Comparison of ENCODE assay signal across 20 cellular contexts in the genomic region with DNA sequence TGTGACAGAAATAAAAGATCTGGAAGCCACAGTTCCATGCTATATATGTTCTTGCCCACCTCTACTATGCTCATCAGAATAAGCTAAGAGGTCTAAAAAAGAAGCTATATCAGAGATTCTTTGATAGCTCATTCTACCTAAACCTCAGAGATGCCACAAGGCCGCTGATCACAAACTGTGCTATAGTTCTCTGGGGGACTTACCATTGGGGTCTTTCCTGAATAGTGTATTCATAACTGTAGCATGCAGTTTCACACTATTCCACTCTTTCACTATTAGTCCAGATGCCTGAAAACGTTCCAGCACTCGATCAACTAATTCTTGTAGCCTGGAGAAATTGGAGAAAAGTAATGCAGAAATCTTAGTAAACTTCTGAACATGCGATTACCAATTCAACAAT. TPM values are rescaled to one million over a fixed set of nuclear protein-coding genes. Genes with fewer than 3 reads are reported as not detected.
DNase-seq lines count a peak whose midpoint lies in the region; ATAC-seq and TF ChIP-seq lines count a peak whose summit lies in the region.
"Had no signal": no experiment of that assay in that cellular context is flagged by ENCODE, and none has a peak within 500 bp of the region (broad histone marks: within the 10 kb centered on the region; RNA-seq: fewer than 3 reads in every experiment).

No MANE protein-coding gene starts in this region.

- H3K27me3 Mint-ChIP-seq in CD8-positive, alpha-beta T cell (ENCODE audit: low read depth), result no peaks in the 10 kb centered on the region
- H3K27me3 Mint-ChIP-seq: activated CD4-positive, alpha-beta memory T cell treated with anti-CD3 and anti-CD28 coated beads, Interleukin-2, amount 10 ng/mL, durations not matched to agents 7 days and 5 days; effector memory CD8-positive, alpha-beta T cell; natural killer cell treated with Interleukin-12 subunit alpha and Interleukin-12 subunit beta and Interleukin-15 and Interleukin-18, amount 100 ng/mL, for 72 hours had no signal

- DNase-seq in CD8-positive, alpha-beta T cell, result no peak
- DNase-seq in dorsolateral prefrontal cortex (no peak), hippocampal formation (lab: John Stamatoyannopoulos, UW) (no peak), COLO829 (ENCODE audit: low spot score) (no peak), DMS114 treated with DMSO at 0.1 percent for 48 hours (lab: John Stamatoyannopoulos, UW; ENCODE audit: unreplicated experiment) (no peak)
- DNase-seq: activated CD4-positive, alpha-beta memory T cell treated with anti-CD3 and anti-CD28 coated beads, Interleukin-2, amount 10 ng/mL, durations not matched to agents 7 days and 5 days; activated CD4-positive, CD25-positive, alpha-beta regulatory T cell treated with anti-CD3 and anti-CD28 coated beads, Interleukin-2, amount 50 U/mL, for 72 hours; activated naive CD4-positive, alpha-beta T cell; colonic mucosa; DMS 273 treated with DMSO at 0.1 percent for 48 hours; effector memory CD8-positive, alpha-beta T cell; NCI-H146; NK-92 treated with Interleukin-12 subunit alpha and Interleukin-12 subunit beta, amount 100 ng/mL, for 24 hours; SHP77 treated with DMSO at 0.1 percent for 48 hours had no signal

- POLR2A ChIA-PET in CD8-positive, alpha-beta T cell (lab: Charles Lee), result interaction anchor here (0.9 to 1.3 kb wide), 4 partner anchors 40 to 204 kb away, joined by 3 to 4 read pairs (median 4); no protein-coding TSS in a partner anchor

- no peak overlapping the region for H3K4me3 ChIP-seq in CD8-positive, alpha-beta T cell (ENCODE audit: low read depth, low read length)
- peak overlapping the region in 1 of 59 donors; percentile 28 for H3K4me3 ChIP-seq in dorsolateral prefrontal cortex
- H3K4me3 ChIP-seq: colonic mucosa, K562 had no signal

- no peaks in the 10 kb centered on the region for H3K9me3 Mint-ChIP-seq in CD8-positive, alpha-beta T cell
- H3K9me3 Mint-ChIP-seq: effector memory CD8-positive, alpha-beta T cell; natural killer cell treated with Interleukin-12 subunit alpha and Interleukin-12 subunit beta and Interleukin-15 and Interleukin-18, amount 100 ng/mL, for 72 hours had no signal

- H3K4me3 Mint-ChIP-seq in CD8-positive, alpha-beta T cell, result no peak overlapping the region
- H3K4me3 Mint-ChIP-seq: activated CD4-positive, alpha-beta memory T cell treated with anti-CD3 and anti-CD28 coated beads, Interleukin-2, amount 10 ng/mL, durations not matched to agents 7 days and 5 days; effector memory CD8-positive, alpha-beta T cell; natural killer cell treated with Interleukin-12 subunit alpha and Interleukin-12 subunit beta and Interleukin-15 and Interleukin-18, amount 100 ng/mL, for 72 hours had no signal

- H3K4me1 ChIP-seq in CD8-positive, alpha-beta T cell (ENCODE audit: insufficient read depth, low read length), result peaks cover 41% of the 10 kb centered on the region
- H3K4me1 ChIP-seq: colonic mucosa had no signal

- H3K27ac ChIP-seq in CD8-positive, alpha-beta T cell (ENCODE audit: low read depth, low read length), result no peak overlapping the region
- peak overlapping the region in 45 of 59 donors; percentile 2 to 79 (median 47) for H3K27ac ChIP-seq in dorsolateral prefrontal cortex
- H3K27ac ChIP-seq: colonic mucosa had no signal

- no peak for TF ChIP-seq CTCF in CD8-positive, alpha-beta T cell (IDR thresholded peaks at IDR 0.05)
- TF ChIP-seq CTCF in dorsolateral prefrontal cortex (IDR thresholded peaks at IDR 0.05 in 54 of 56, conservative IDR thresholded peaks at IDR 0.05 in 2 of 56; ENCODE audit: low read depth in 1 of 56, partially characterized antibody in 56 of 56), result no peak

- no peak for ATAC-seq in CD8-positive, alpha-beta T cell
- ATAC-seq in GM18870 (IDR thresholded peaks at IDR 0.05; ENCODE audit: unreplicated experiment) (peak; percentile 21), HG02981 (IDR thresholded peaks at IDR 0.05; ENCODE audit: unreplicated experiment) (peak; percentile 24), GM21381 (IDR thresholded peaks at IDR 0.05; ENCODE audit: unreplicated experiment) (no peak)

- H3K36me3 ChIP-seq in CD8-positive, alpha-beta T cell (ENCODE audit: insufficient read depth, low read length), result no peaks in the 10 kb centered on the region
- H3K36me3 ChIP-seq: colonic mucosa had no signal

- no peaks in the 10 kb centered on the region for H3K27me3 ChIP-seq in CD8-positive, alpha-beta T cell (ENCODE audit: insufficient read depth, low read length)
- no peaks in the 10 kb centered on the region for H3K27me3 ChIP-seq in dorsolateral prefrontal cortex
- H3K27me3 ChIP-seq: colonic mucosa had no signal

- peak overlapping the region; percentile 30 for H3K27ac Mint-ChIP-seq in CD8-positive, alpha-beta T cell
- H3K27ac Mint-ChIP-seq: activated CD4-positive, alpha-beta memory T cell treated with anti-CD3 and anti-CD28 coated beads, Interleukin-2, amount 10 ng/mL, durations not matched to agents 7 days and 5 days had no signal

- H3K4me1 Mint-ChIP-seq in CD8-positive, alpha-beta T cell (ENCODE audit: low read depth), result peaks cover 41% of the 10 kb centered on the region

- H3K9me3 ChIP-seq in CD8-positive, alpha-beta T cell (ENCODE audit: low read length), result no peaks in the 10 kb centered on the region
- H3K9me3 ChIP-seq: colonic mucosa had no signal

- CTCF ChIA-PET in CD8-positive, alpha-beta T cell (lab: Charles Lee), result interaction anchor here (0.6 to 10.1 kb wide), 20 partner anchors 24 to 210 kb away, joined by 3 to 84 read pairs (median 4); a partner anchor contains a TSS

- peaks cover 32% of the 10 kb centered on the region for H3K36me3 Mint-ChIP-seq in CD8-positive, alpha-beta T cell

- intact Hi-C loops in CD8-positive, alpha-beta T cell (cut with DNase I, micrococcal nuclease), result loop anchor here (1.0 to 10.0 kb wide), 4 partner anchors 48 to 207 kb away; a partner anchor contains a TSS
- intact Hi-C loops in dorsolateral prefrontal cortex (cut with DNase I), result loop anchor here (2.0 to 10.0 kb wide), 4 partner anchors 82 to 204 kb away; a partner anchor contains a TSS

RNA-seq across cellular contexts. Expression of a gene that starts 44.5 kb away (rescaled TPM):
- 100 to 1,000 TPM; 909 to 922 TPM for total RNA-seq in CD8-positive, alpha-beta T cell
- 100 to 1,000 TPM in 119 of 120 experiments, 10 to 100 TPM in 1; 94.6 to 335 (median 260) TPM for total RNA-seq in dorsolateral prefrontal cortex
- total RNA-seq: HT1080 had no signal

Comparison
In these comparisons a context has a peak if more than half of its experiments do, and no peak if none do; other contexts are left out.
1. ATAC-seq: peak in GM18870 (single experiment) and HG02981 (single experiment); none in CD8-positive, alpha-beta T cell (single experiment) and GM21381 (single experiment).